1 cellular context compared by ENCODE assay signal in genomic region chr5:145976431-145977155, GRCh38.
TF ChIP-seq lines count a peak whose summit lies in the region.

No MANE protein-coding gene starts in this region.

TF ChIP-seq in GM12878, 131 proteins besides CTCF, POLR2A, EP300 and RAD21 (continued from another document):
- TF ChIP-seq MAX (IDR thresholded peaks at IDR 0.05; ENCODE audit: low read depth, low read length): no peak
- TF ChIP-seq TBL1XR1 (IDR thresholded peaks at IDR 0.05; ENCODE audit: low read depth, low read length): no peak
- no peak for TF ChIP-seq YY1 (IDR thresholded peaks at IDR 0.05; ENCODE audit: low read depth, low read length)
- TF ChIP-seq CREM (IDR thresholded peaks at IDR 0.05; ENCODE audit: low read depth): no peak
- no peak for TF ChIP-seq ZBTB33 (IDR thresholded peaks at IDR 0.05)
- no peak for TF ChIP-seq HDAC2 (IDR thresholded peaks at IDR 0.05)
- TF ChIP-seq RELA (IDR thresholded peaks at IDR 0.05; ENCODE audit: borderline replicate concordance, partially characterized antibody): no peak
- no peak for TF ChIP-seq SPI1 (IDR thresholded peaks at IDR 0.05; ENCODE audit: borderline replicate concordance, insufficient read depth, low read depth, low read length)
- TF ChIP-seq EZH2 (IDR thresholded peaks at IDR 0.05; ENCODE audit: borderline replicate concordance, control insufficient read depth, low read depth, low read length): no peak
- no peak for TF ChIP-seq YBX1 (IDR thresholded peaks at IDR 0.05)
- TF ChIP-seq IRF3 (IDR thresholded peaks at IDR 0.05): no peak
- no peak for TF ChIP-seq MYB (IDR thresholded peaks at IDR 0.05; ENCODE audit: borderline replicate concordance, low read depth, low read length)
- TF ChIP-seq HDGF (IDR thresholded peaks at IDR 0.05): no peak
TF ChIP-seq in GM12878: peak in this region for 0.
